26 cellular contexts compared by ENCODE assay signal in genomic region chr11:35261197-35261596, GRCh38.
DNase-seq lines count a peak whose midpoint lies in the region; ATAC-seq and TF ChIP-seq lines count a peak whose summit lies in the region.
"Had no signal": no experiment of that assay in that cellular context is flagged by ENCODE, and none has a peak within 500 bp of the region (broad histone marks: within the 10 kb centered on the region; RNA-seq: fewer than 3 reads in every experiment).

No MANE protein-coding gene starts in this region.

- no peak overlapping the region for H3K4me3 ChIP-seq in ascending aorta
- no peak overlapping the region for H3K4me3 ChIP-seq in vagina
- H3K4me3 ChIP-seq in HAP-1: no peak overlapping the region
- H3K4me3 ChIP-seq: psoas muscle had no signal

- in situ Hi-C loops in HAP-1 (cut with MboI; ENCODE audit: low sequenced_read_pairs): no loop called here

- peak overlapping the region; percentile 20 to 51 for H3K27ac ChIP-seq in ascending aorta
- H3K27ac ChIP-seq in foreskin keratinocyte: no peak overlapping the region
- peak overlapping the region; percentile 43 for H3K27ac ChIP-seq in vagina
- H3K27ac ChIP-seq: 22Rv1, C4-2B, psoas muscle had no signal

- H3K27me3 ChIP-seq in ascending aorta (no peaks in the 10 kb centered on the region), foreskin keratinocyte (peaks cover 41% of the 10 kb centered on the region), vagina (no peaks in the 10 kb centered on the region), HAP-1 (ENCODE audit: low read depth) (peaks cover 5% of the 10 kb centered on the region)

- intact Hi-C loops in ascending aorta (cut with DNase I) (loop anchor here (2.0 to 5.0 kb wide), 2 partner anchors 14 to 106 kb away; no protein-coding TSS in a partner anchor), vagina (cut with DNase I) (no loop called here)

- peaks cover 5 to 14% of the 10 kb centered on the region in 2 donors for H3K4me1 ChIP-seq in ascending aorta
- H3K4me1 ChIP-seq in foreskin keratinocyte: no peaks in the 10 kb centered on the region
- peaks cover 25% of the 10 kb centered on the region for H3K4me1 ChIP-seq in vagina
- H3K4me1 ChIP-seq in HAP-1: no peaks in the 10 kb centered on the region
- H3K4me1 ChIP-seq: psoas muscle had no signal

- no peak for TF ChIP-seq POLR2A in vagina (IDR thresholded peaks at IDR 0.05)

- TF ChIP-seq CTCF in ascending aorta (IDR thresholded peaks at IDR 0.05) (no peak), foreskin keratinocyte (conservative IDR thresholded peaks at IDR 0.05) (peak; percentile 53), vagina (IDR thresholded peaks at IDR 0.05) (no peak)

- H3K9me3 ChIP-seq in ascending aorta: no peaks in the 10 kb centered on the region
- no peaks in the 10 kb centered on the region for H3K9me3 ChIP-seq in vagina
- no peaks in the 10 kb centered on the region for H3K9me3 ChIP-seq in HAP-1
- H3K9me3 ChIP-seq: psoas muscle had no signal

- H3K36me3 ChIP-seq in ascending aorta (no peaks in the 10 kb centered on the region), vagina (no peaks in the 10 kb centered on the region), HAP-1 (replicated peaks) (no peaks in the 10 kb centered on the region)

- DNase-seq in DMS53 (lab: John Stamatoyannopoulos, UW) (peak; percentile 26), DMS53 treated with DMSO at 0.1 percent for 48 hours (lab: John Stamatoyannopoulos, UW; ENCODE audit: unreplicated experiment) (no peak), ascending aorta (ENCODE audit: low spot score in 2 of 2) (no peak), foreskin keratinocyte (no peak), vagina (ENCODE audit: extremely low spot score in 2 of 2) (no peak), HUDEP-2 (lab: John Stamatoyannopoulos, UW; ENCODE audit: unreplicated experiment in 76 of 76) (no peak), NCI-H524 treated with DMSO at 0.1 percent for 48 hours (lab: John Stamatoyannopoulos, UW) (no peak), HAP-1 (ENCODE audit: low spot score in 2 of 2) (no peak)
- DNase-seq: activated CD8-positive, alpha-beta T cell treated with anti-CD3 and anti-CD28 coated beads for 36 hours; activated naive CD4-positive, alpha-beta T cell treated with anti-CD3 and anti-CD28 coated beads for 36 hours; COR-L47; DMS79; effector CD4-positive, alpha-beta T cell; head of caudate nucleus; KBM-7; kidney; MM.1S; NCI-H1105 treated with DMSO at 0.1 percent for 48 hours; NCI-H1930; NCI-H510A treated with DMSO at 0.1 percent for 48 hours; psoas muscle; SHP77; stimulated activated naive B cell treated with anti-CD40 and anti-IgM and Interleukin-4, amounts not matched to agents 10 μg/mL and 1 μg/mL and 100 μg/mL, for 72 hours; substantia nigra had no signal

- ATAC-seq in foreskin keratinocyte: no peak
- ATAC-seq: activated CD8-positive, alpha-beta T cell treated with anti-CD3 and anti-CD28 coated beads for 36 hours; psoas muscle; stimulated activated naive B cell treated with anti-CD40 and anti-IgM and Interleukin-4, amounts not matched to agents 10 μg/mL and 1 μg/mL and 100 μg/mL, for 72 hours had no signal
